In genomic region chr2:25078171-25079049, GRCh38 we compare ENCODE assay signal across 1 cellular context.
A peak's percentile ranks its signal among the peaks of the same experiment; 100 is the strongest.
TF ChIP-seq lines count a peak whose summit lies in the region.

No MANE protein-coding gene starts in this region.

TF ChIP-seq in SK-N-SH, 30 proteins besides CTCF, POLR2A, EP300 and RAD21 (continued from another document):
- TF ChIP-seq PBX3 (IDR thresholded peaks at IDR 0.05) (peak; percentile 81), USF1 (IDR thresholded peaks at IDR 0.05; ENCODE audit: borderline replicate concordance, low read depth) (no peak), POLR2AphosphoS5 (IDR thresholded peaks at IDR 0.05; ENCODE audit: low read depth, low read length) (peak; percentile 77; the same call in 1 of the 2 replicates), FOSL2 (IDR thresholded peaks at IDR 0.05; ENCODE audit: borderline replicate concordance, low read depth) (peak; percentile 90; the same call in 1 of the 2 replicates), MEF2A (IDR thresholded peaks at IDR 0.05; ENCODE audit: borderline replicate concordance, low read depth) (peak; percentile 28; the same call in 1 of the 2 replicates), TCF12 (IDR thresholded peaks at IDR 0.05) (peak; percentile 94), JUND (IDR thresholded peaks at IDR 0.05) (peak; percentile 89), ZBTB33 (IDR thresholded peaks at IDR 0.05; ENCODE audit: borderline replicate concordance, low read depth) (no peak; the same call in 1 of the 2 replicates), FOXJ3 (CRISPR knock-in tag; IDR thresholded peaks at IDR 0.05) (no peak), TEAD4 (IDR thresholded peaks at IDR 0.05; ENCODE audit: borderline replicate concordance, insufficient read depth) (peak; percentile 76)
TF ChIP-seq in SK-N-SH: peak in this region for 10.
